In genomic region chr10:45061982-45062381, GRCh38 we compare ENCODE assay signal across 23 cellular contexts.
DNase-seq lines count a peak whose midpoint lies in the region; ATAC-seq, FAIRE-seq and TF ChIP-seq lines count a peak whose summit lies in the region.
"Had no signal": no experiment of that assay in that cellular context is flagged by ENCODE, and none has a peak within 500 bp of the region (broad histone marks: within the 10 kb centered on the region; RNA-seq: fewer than 3 reads in every experiment).

No MANE protein-coding gene starts in this region.

- H3K79me2 ChIP-seq in GM23338 (replicated peaks; ENCODE audit: insufficient read depth) (no peaks in the 10 kb centered on the region), keratinocyte (ENCODE audit: control insufficient read depth, insufficient read depth, low read length) (no peaks in the 10 kb centered on the region), Karpas-422 (ENCODE audit: low read length) (no peaks in the 10 kb centered on the region)

- no peaks in the 10 kb centered on the region for H3K36me3 ChIP-seq in GM23338 (ENCODE audit: insufficient read depth)
- H3K36me3 ChIP-seq in keratinocyte (ENCODE audit: control insufficient read depth in 2 of 2, extremely low read depth in 1 of 2, insufficient read depth in 2 of 2, low read length in 2 of 2) = no peaks in the 10 kb centered on the region
- no peaks in the 10 kb centered on the region for H3K36me3 ChIP-seq in Karpas-422 (ENCODE audit: insufficient read depth, low read length)
- H3K36me3 ChIP-seq: BE2C, Peyer's patch had no signal

- H3K27ac Mint-ChIP-seq in GM23338 = no peak overlapping the region
- H3K27ac Mint-ChIP-seq: CD4-positive, alpha-beta memory T cell; HFFc6 had no signal

- H3K36me3 Mint-ChIP-seq in GM23338 (ENCODE audit: low read depth) = no peaks in the 10 kb centered on the region
- H3K36me3 Mint-ChIP-seq: CD4-positive, alpha-beta memory T cell had no signal

- no peak overlapping the region for H3K27ac ChIP-seq in GM23338 (ENCODE audit: low read depth)
- peak overlapping the region; percentile 25 for H3K27ac ChIP-seq in epithelial cell of prostate
- H3K27ac ChIP-seq in keratinocyte (ENCODE audit: control insufficient read depth, insufficient read depth, low read length) = peak overlapping the region; percentile 42
- no peak overlapping the region for H3K27ac ChIP-seq in Karpas-422 (ENCODE audit: low read length)
- H3K27ac ChIP-seq: A549, Peyer's patch had no signal

- H3K9me3 ChIP-seq in keratinocyte (ENCODE audit: control insufficient read depth, low read depth, low read length) (no peaks in the 10 kb centered on the region), Karpas-422 (ENCODE audit: low read length) (no peaks in the 10 kb centered on the region)
- H3K9me3 ChIP-seq: A549, BE2C, Caco-2, Peyer's patch had no signal

- peaks cover 1% of the 10 kb centered on the region for H3K27me3 Mint-ChIP-seq in GM23338 (ENCODE audit: insufficient read depth, low read depth, poor library complexity)

- dilution Hi-C loops in keratinocyte (cut with MboI; ENCODE audit: extremely low pct_ligation_motif_present, low sequenced_read_pairs) = no loop called here

- H3K27me3 ChIP-seq in GM23338 (ENCODE audit: insufficient read depth) (no peaks in the 10 kb centered on the region), keratinocyte (ENCODE audit: control insufficient read depth, extremely low read depth, insufficient read depth, low read length) (no peaks in the 10 kb centered on the region), Karpas-422 (ENCODE audit: low read length) (no peaks in the 10 kb centered on the region)
- H3K27me3 ChIP-seq: BE2C, Peyer's patch had no signal

- FAIRE-seq in keratinocyte (lab: Jason Lieb, UNC) = peak; percentile 99
- FAIRE-seq: A549, GM12891 had no signal

- no peaks in the 10 kb centered on the region for H3K9me2 ChIP-seq in GM23338 (ENCODE audit: insufficient read depth)
- no peaks in the 10 kb centered on the region for H3K9me2 ChIP-seq in Karpas-422 (replicated peaks; ENCODE audit: insufficient read depth, low read length)

- peaks cover 10% of the 10 kb centered on the region for H3K4me1 Mint-ChIP-seq in GM23338
- H3K4me1 Mint-ChIP-seq: CD4-positive, alpha-beta memory T cell had no signal

- no peak overlapping the region for H3K4me2 ChIP-seq in GM23338
- peak overlapping the region; percentile 39 for H3K4me2 ChIP-seq in keratinocyte (ENCODE audit: control insufficient read depth, extremely low read depth, insufficient read depth, low read depth, low read length)
- no peak overlapping the region for H3K4me2 ChIP-seq in Karpas-422 (ENCODE audit: low read depth, low read length, poor library complexity, severe bottlenecking)
- H3K4me2 ChIP-seq: A549 had no signal

- H3K4me1 ChIP-seq in GM23338 (ENCODE audit: insufficient read depth) (no peaks in the 10 kb centered on the region; the same call in 1 of the 2 replicates), keratinocyte (ENCODE audit: control insufficient read depth, extremely low read depth, insufficient read depth, low read length) (peaks cover 29% of the 10 kb centered on the region), Karpas-422 (ENCODE audit: low read length) (no peaks in the 10 kb centered on the region)
- H3K4me1 ChIP-seq: A549, BE2C, Caco-2, Peyer's patch had no signal

- no peak for ATAC-seq in GM23338
- ATAC-seq: A549, SK-N-SH treated with all-trans-retinoic acid at 6 μM for 48 hours had no signal

- H3K4me3 ChIP-seq in GM23338 = no peak overlapping the region
- H3K4me3 ChIP-seq in keratinocyte (ENCODE audit: control insufficient read depth in 2 of 3, extremely low read depth in 1 of 3, insufficient read depth in 2 of 3, low read depth in 1 of 3, low read length in 3 of 3) = no peak overlapping the region
- H3K4me3 ChIP-seq in Karpas-422 (ENCODE audit: low read length) = no peak overlapping the region
- H3K4me3 ChIP-seq: A549, Peyer's patch had no signal

- no peaks in the 10 kb centered on the region for H3F3A ChIP-seq in GM23338 (replicated peaks; ENCODE audit: low read depth)

- no peaks in the 10 kb centered on the region for H4K20me1 ChIP-seq in GM23338 (replicated peaks; ENCODE audit: insufficient read depth)
- no peaks in the 10 kb centered on the region for H4K20me1 ChIP-seq in keratinocyte (ENCODE audit: control insufficient read depth, extremely low read depth, insufficient read depth, low read length)
- H4K20me1 ChIP-seq in Karpas-422 (ENCODE audit: insufficient read depth, low read depth, low read length) = no peaks in the 10 kb centered on the region

- H3K9me3 Mint-ChIP-seq in GM23338 = no peaks in the 10 kb centered on the region
- H3K9me3 Mint-ChIP-seq: CD4-positive, alpha-beta memory T cell; HFFc6 had no signal

- no peak overlapping the region for H2AFZ ChIP-seq in GM23338
- peak overlapping the region; percentile 86 for H2AFZ ChIP-seq in keratinocyte (ENCODE audit: control insufficient read depth, low read length)
- H2AFZ ChIP-seq in Karpas-422 (ENCODE audit: low read length) = no peak overlapping the region

- DNase-seq in GM23338 (ENCODE audit: low spot score) (peak; percentile 16), astrocyte of the hippocampus (ENCODE audit: low read depth, low spot score) (peak; percentile 53), epithelial cell of prostate (ENCODE audit: low read depth, low spot score) (peak; percentile 64), keratinocyte (ENCODE audit: low read depth, low spot score) (peak; percentile 45), Karpas-422 (no peak), C1 segment of cervical spinal cord (lab: John Stamatoyannopoulos, UW) (no peak), GM19240 (ENCODE audit: insufficient read length, low spot score) (no peak)
- no peak for DNase-seq in effector CD8-positive, alpha-beta T cell (lab: John Stamatoyannopoulos, UW)
- DNase-seq: BE2C; Caco-2; CD4-positive, alpha-beta memory T cell; DND-41; HFFc6; KBM-7; NCI-H1105 treated with DMSO at 0.1 percent for 48 hours; NCI-H2081; NCI-H2171 treated with DMSO at 0.1 percent for 48 hours; NCI-H524 treated with DMSO at 0.1 percent for 48 hours; NCI-H82; Peyer's patch had no signal

- no peak for TF ChIP-seq CTCF in GM23338 (conservative IDR thresholded peaks at IDR 0.05; ENCODE audit: low read depth in 2 of 2)
- no peak for TF ChIP-seq CTCF in keratinocyte (optimal IDR thresholded peaks at IDR 0.05 in 1 of 3, IDR thresholded peaks at IDR 0.05 in 1 of 3, conservative IDR thresholded peaks at IDR 0.05 in 1 of 3; ENCODE audit: extremely low read depth in 1 of 3, insufficient read depth in 2 of 3, low read length in 3 of 3)

- H3K9ac ChIP-seq in keratinocyte (ENCODE audit: control insufficient read depth, extremely low read depth, insufficient read depth, low read length) = no peak overlapping the region
- no peak overlapping the region for H3K9ac ChIP-seq in Karpas-422 (ENCODE audit: low read length)

- no peaks in the 10 kb centered on the region for H3K9me1 ChIP-seq in keratinocyte (ENCODE audit: control insufficient read depth, extremely low read depth, insufficient read depth, low read length)

- no peak overlapping the region for H3K4me3 Mint-ChIP-seq in GM23338
- H3K4me3 Mint-ChIP-seq: CD4-positive, alpha-beta memory T cell; HFFc6 had no signal

TF ChIP-seq in GM23338, 12 proteins besides CTCF, POLR2A, EP300 and RAD21 (continues in another document):
- no peak for TF ChIP-seq CREB1 (CRISPR knock-in tag; IDR thresholded peaks at IDR 0.05; ENCODE audit: low read depth)
- no peak for TF ChIP-seq JUNB (IDR thresholded peaks at IDR 0.05; ENCODE audit: unreplicated experiment)
- TF ChIP-seq STAT1 (IDR thresholded peaks at IDR 0.05; ENCODE audit: unreplicated experiment) = no peak
- TF ChIP-seq REST (IDR thresholded peaks at IDR 0.05; ENCODE audit: unreplicated experiment) = no peak

Comparison
In these comparisons a context has a peak if more than half of its experiments do, and no peak if none do; other contexts are left out.
1. DNase-seq: peak in GM23338 (single experiment), astrocyte of the hippocampus (single experiment), epithelial cell of prostate (single experiment) and keratinocyte (single experiment); none in effector CD8-positive, alpha-beta T cell (single experiment), Karpas-422 (single experiment), C1 segment of cervical spinal cord (0 of 14) and GM19240 (single experiment).
2. H3K27ac ChIP-seq: peak in epithelial cell of prostate (single experiment) and keratinocyte (single experiment); none in GM23338 (single experiment) and Karpas-422 (single experiment).